Comparison of ENCODE assay signal across 1 cellular context in genomic region chrX:134683351-134683750, GRCh38.
TF ChIP-seq lines count a peak whose summit lies in the region.

No MANE protein-coding gene starts in this region.

TF ChIP-seq in IMR-90, 13 proteins besides CTCF, POLR2A, EP300 and RAD21 (continued from another document):
- no peak for TF ChIP-seq CEBPB (IDR thresholded peaks at IDR 0.05; ENCODE audit: low read depth, low read length)
TF ChIP-seq in IMR-90: peak in this region for 0.
